Comparison of ENCODE assay signal across 9 cellular contexts in the genomic region with DNA sequence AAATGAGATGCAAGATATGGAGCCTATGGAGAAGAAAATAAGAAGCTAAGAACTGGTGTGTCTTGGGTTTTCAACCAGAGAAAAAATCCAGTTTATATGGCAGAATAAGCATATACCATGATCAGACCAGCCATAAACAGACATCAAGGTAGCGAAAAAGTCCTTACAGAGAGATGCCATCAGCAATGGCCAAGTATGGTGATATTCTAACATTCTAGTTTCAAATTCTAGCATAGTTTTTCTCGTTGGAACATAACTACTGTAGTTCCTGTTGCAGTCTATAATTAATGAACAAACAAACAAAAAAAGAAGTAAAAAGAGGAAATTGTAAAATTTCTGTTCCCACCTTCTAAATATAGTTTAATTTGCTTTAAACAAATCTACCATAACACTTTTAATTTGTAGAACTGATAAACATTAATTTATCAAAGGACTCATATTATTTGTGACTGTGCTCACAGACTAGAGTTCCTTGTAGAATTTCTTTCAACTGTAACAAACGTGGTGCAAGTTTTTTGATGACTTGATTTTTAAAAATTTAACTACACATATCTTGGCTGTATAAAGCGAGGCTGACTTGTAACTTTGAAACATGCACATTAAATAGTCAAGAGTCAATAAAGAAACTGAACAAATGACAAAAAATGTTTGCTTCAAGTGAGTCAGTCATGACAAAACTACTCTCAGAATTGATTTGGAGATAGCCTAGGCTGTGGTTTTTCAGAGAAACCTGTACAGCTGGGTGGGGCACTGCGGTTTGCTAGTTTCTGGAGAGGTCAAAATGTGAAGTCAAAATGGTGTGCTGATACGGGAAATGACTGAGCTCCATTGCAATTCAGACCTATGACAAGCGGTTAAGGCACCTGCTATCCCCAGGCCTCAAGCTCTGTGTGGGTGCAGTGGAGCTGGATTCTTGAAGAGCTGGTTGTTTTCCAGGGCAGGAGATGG. TPM values are rescaled to one million over a fixed set of nuclear protein-coding genes. Genes with fewer than 3 reads are reported as not detected.
DNase-seq lines count a peak whose midpoint lies in the region; ATAC-seq, FAIRE-seq and TF ChIP-seq lines count a peak whose summit lies in the region.
"Had no signal": no experiment of that assay in that cellular context is flagged by ENCODE, and none has a peak within 500 bp of the region (broad histone marks: within the 10 kb centered on the region; RNA-seq: fewer than 3 reads in every experiment).

No MANE protein-coding gene starts in this region.

- H3K4me3 Mint-ChIP-seq in stimulated activated effector memory CD8-positive, alpha-beta T cell treated with anti-CD3 and anti-CD28 coated beads, Interleukin-12 subunit alpha, Interleukin-12 subunit beta, amount 100 ng/mL, for 72 hours = peak overlapping the region; percentile 53
- H3K4me3 Mint-ChIP-seq in endothelial cell (ENCODE audit: unreplicated experiment) = no peak overlapping the region

- H3K36me3 ChIP-seq in OCI-LY7 (ENCODE audit: insufficient read depth, low read length) (no peaks in the 10 kb centered on the region), kidney (ENCODE audit: control insufficient read depth in 1 of 2, insufficient read depth in 2 of 2, low read length in 2 of 2) (no peaks in the 10 kb centered on the region)

- H3K27ac Mint-ChIP-seq in stimulated activated effector memory CD8-positive, alpha-beta T cell treated with anti-CD3 and anti-CD28 coated beads, Interleukin-12 subunit alpha, Interleukin-12 subunit beta, amount 100 ng/mL, for 72 hours = peak overlapping the region; percentile 87
- H3K27ac Mint-ChIP-seq in endothelial cell (ENCODE audit: unreplicated experiment) = no peak overlapping the region

- H3K4me3 ChIP-seq in OCI-LY7 (ENCODE audit: low read depth, low read length, poor library complexity, severe bottlenecking) (peak overlapping the region; percentile 40), kidney (ENCODE audit: low read length in 2 of 2) (no peak overlapping the region)

- no TSS peak for BruUV-seq in OCI-LY7 (replicated peaks; lab: Mats Ljungman, UMichigan)

- H3K4me2 ChIP-seq in OCI-LY7 (ENCODE audit: low read length) = peak overlapping the region; percentile 71

- peak overlapping the region; percentile 90 for H3K27ac ChIP-seq in OCI-LY7 (ENCODE audit: low read depth, low read length, poor library complexity, severe bottlenecking)
- H3K27ac ChIP-seq in kidney (ENCODE audit: low read depth in 2 of 2, low read length in 2 of 2) = no peak overlapping the region

- H3K9me2 ChIP-seq in OCI-LY7 (ENCODE audit: insufficient read depth, low read length) = no peaks in the 10 kb centered on the region

- intact Hi-C loops in OCI-LY7 (cut with micrococcal nuclease; ENCODE audit: unreplicated experiment) (loop anchor here (1.0 to 10.0 kb wide), 4 partner anchors 274 to 1282 kb away; a partner anchor contains a TSS), kidney (cut with DNase I) (no loop called here), head of caudate nucleus (cut with DNase I) (loop anchor here (5.0 kb wide), 2 partner anchors 39 to 399 kb away; no protein-coding TSS in a partner anchor)

- H2AFZ ChIP-seq in OCI-LY7 (ENCODE audit: low read length) = peak overlapping the region; percentile 90

- POLR2A ChIA-PET in OCI-LY7 (lab: Charles Lee) = interaction anchor here (0.6 to 4.7 kb wide), 23 partner anchors 9 to 1016 kb away, joined by 3 to 48 read pairs (median 4); a partner anchor contains a TSS

- H3K9me3 Mint-ChIP-seq in stimulated activated effector memory CD8-positive, alpha-beta T cell treated with anti-CD3 and anti-CD28 coated beads, Interleukin-12 subunit alpha, Interleukin-12 subunit beta, amount 100 ng/mL, for 72 hours = no peaks in the 10 kb centered on the region
- no peaks in the 10 kb centered on the region for H3K9me3 Mint-ChIP-seq in endothelial cell (ENCODE audit: unreplicated experiment)

- H3K9me3 ChIP-seq in OCI-LY7 (ENCODE audit: low read length) (no peaks in the 10 kb centered on the region), kidney (ENCODE audit: control insufficient read depth in 1 of 2, low read length in 2 of 2) (no peaks in the 10 kb centered on the region)

- H3K9ac ChIP-seq in kidney (ENCODE audit: low read length in 2 of 2) = no peak overlapping the region

- H4K20me1 ChIP-seq in OCI-LY7 (ENCODE audit: insufficient read depth, low read length) = no peaks in the 10 kb centered on the region

- CTCF ChIA-PET in OCI-LY7 (lab: Charles Lee; ENCODE audit: unreplicated experiment) = interaction anchor here (0.5 to 1.7 kb wide), 10 partner anchors 10 to 438 kb away, joined by 3 to 5 read pairs (median 3); a partner anchor contains a TSS

- H3K4me1 Mint-ChIP-seq in stimulated activated effector memory CD8-positive, alpha-beta T cell treated with anti-CD3 and anti-CD28 coated beads, Interleukin-12 subunit alpha, Interleukin-12 subunit beta, amount 100 ng/mL, for 72 hours = peaks cover 58% of the 10 kb centered on the region
- no peaks in the 10 kb centered on the region for H3K4me1 Mint-ChIP-seq in endothelial cell (ENCODE audit: unreplicated experiment)

- H3K79me2 ChIP-seq in OCI-LY7 (ENCODE audit: insufficient read depth, low read depth, low read length) = no peaks in the 10 kb centered on the region

- peaks cover 7% of the 10 kb centered on the region for H3K36me3 Mint-ChIP-seq in stimulated activated effector memory CD8-positive, alpha-beta T cell treated with anti-CD3 and anti-CD28 coated beads, Interleukin-12 subunit alpha, Interleukin-12 subunit beta, amount 100 ng/mL, for 72 hours
- H3K36me3 Mint-ChIP-seq in endothelial cell (ENCODE audit: low read depth, unreplicated experiment) = no peaks in the 10 kb centered on the region

- peaks cover 2% of the 10 kb centered on the region for H3K27me3 Mint-ChIP-seq in endothelial cell (ENCODE audit: unreplicated experiment)

- no peak for TF ChIP-seq CTCF in OCI-LY7 (conservative IDR thresholded peaks at IDR 0.05; ENCODE audit: low read length)
- no peak for TF ChIP-seq CTCF in kidney (IDR thresholded peaks at IDR 0.05; ENCODE audit: borderline replicate concordance, extremely low read depth, insufficient read depth)
- no peak for TF ChIP-seq CTCF in endothelial cell (IDR thresholded peaks at IDR 0.05; ENCODE audit: unreplicated experiment)

- H3K4me1 ChIP-seq in OCI-LY7 (ENCODE audit: insufficient read depth, low read length, poor library complexity, severe bottlenecking) = peaks cover 80% of the 10 kb centered on the region
- H3K4me1 ChIP-seq in kidney (ENCODE audit: control insufficient read depth in 1 of 2, insufficient read depth in 1 of 2, low read depth in 1 of 2, low read length in 2 of 2) = peaks cover 0 to 5% of the 10 kb centered on the region in 2 donors

- peak; percentile 88 for DNase-seq in OCI-LY7 (ENCODE audit: low spot score)
- peak; percentile 71 for DNase-seq in activated T-cell treated with anti-CD3 and anti-CD28 coated beads, Interleukin-2, amount 50 U/mL, for 1 hour
- DNase-seq in kidney = peak; percentile 72
- peak; percentile 69 to 94 for DNase-seq in stimulated activated effector memory CD8-positive, alpha-beta T cell treated with anti-CD3 and anti-CD28 coated beads, Interleukin-12 subunit alpha, Interleukin-12 subunit beta, amount 100 ng/mL, for 72 hours (ENCODE audit: low spot score in 2 of 2)
- no peak for DNase-seq in head of caudate nucleus
- no peak for DNase-seq in endothelial cell (ENCODE audit: low spot score)

- ATAC-seq in GM18508 (IDR thresholded peaks at IDR 0.05; ENCODE audit: insufficient read depth, unreplicated experiment) (peak; percentile 79), HG02884 (IDR thresholded peaks at IDR 0.05; ENCODE audit: unreplicated experiment) (peak; percentile 78)
- ATAC-seq in stimulated activated effector memory CD8-positive, alpha-beta T cell treated with anti-CD3 and anti-CD28 coated beads, Interleukin-12 subunit alpha, Interleukin-12 subunit beta, amount 100 ng/mL, for 72 hours = peak; percentile 95

- FAIRE-seq in kidney (lab: Jason Lieb, UNC) = no peak

RNA-seq across cellular contexts. Expression of a gene that starts 10.1 kb away (rescaled TPM):
- total RNA-seq in OCI-LY7 (2014; rRNA removed; shearing (Covaris generic)) = 11.1 and 14.4 TPM in 2 replicates
- 14.7 and 15.7 TPM in 2 replicates for total RNA-seq in OCI-LY7 (2022)
- total RNA-seq in kidney = 3.3 TPM
- polyA plus RNA-seq in kidney (ENCODE audit: insufficient read depth, low read depth, low replicate concordance) = 0.28 TPM
- not detected for total RNA-seq in endothelial cell (ENCODE audit: unreplicated experiment)
- total RNA-seq: NCI-H460 had no signal

Comparison
In these comparisons a context has a peak if more than half of its experiments do, and no peak if none do; other contexts are left out.
1. DNase-seq: peak in OCI-LY7 (single experiment), activated T-cell treated with anti-CD3 and anti-CD28 coated beads, Interleukin-2, amount 50 U/mL, for 1 hour (single experiment), kidney (single experiment) and stimulated activated effector memory CD8-positive, alpha-beta T cell treated with anti-CD3 and anti-CD28 coated beads, Interleukin-12 subunit alpha, Interleukin-12 subunit beta, amount 100 ng/mL, for 72 hours (2 of 2); none in head of caudate nucleus (0 of 42) and endothelial cell (single experiment).
2. Peak in every context shown above with its lines, with median percentiles within 50 percentile points of each other: ATAC-seq.